Comparison of ENCODE assay signal across 1 cellular context in the genomic region with DNA sequence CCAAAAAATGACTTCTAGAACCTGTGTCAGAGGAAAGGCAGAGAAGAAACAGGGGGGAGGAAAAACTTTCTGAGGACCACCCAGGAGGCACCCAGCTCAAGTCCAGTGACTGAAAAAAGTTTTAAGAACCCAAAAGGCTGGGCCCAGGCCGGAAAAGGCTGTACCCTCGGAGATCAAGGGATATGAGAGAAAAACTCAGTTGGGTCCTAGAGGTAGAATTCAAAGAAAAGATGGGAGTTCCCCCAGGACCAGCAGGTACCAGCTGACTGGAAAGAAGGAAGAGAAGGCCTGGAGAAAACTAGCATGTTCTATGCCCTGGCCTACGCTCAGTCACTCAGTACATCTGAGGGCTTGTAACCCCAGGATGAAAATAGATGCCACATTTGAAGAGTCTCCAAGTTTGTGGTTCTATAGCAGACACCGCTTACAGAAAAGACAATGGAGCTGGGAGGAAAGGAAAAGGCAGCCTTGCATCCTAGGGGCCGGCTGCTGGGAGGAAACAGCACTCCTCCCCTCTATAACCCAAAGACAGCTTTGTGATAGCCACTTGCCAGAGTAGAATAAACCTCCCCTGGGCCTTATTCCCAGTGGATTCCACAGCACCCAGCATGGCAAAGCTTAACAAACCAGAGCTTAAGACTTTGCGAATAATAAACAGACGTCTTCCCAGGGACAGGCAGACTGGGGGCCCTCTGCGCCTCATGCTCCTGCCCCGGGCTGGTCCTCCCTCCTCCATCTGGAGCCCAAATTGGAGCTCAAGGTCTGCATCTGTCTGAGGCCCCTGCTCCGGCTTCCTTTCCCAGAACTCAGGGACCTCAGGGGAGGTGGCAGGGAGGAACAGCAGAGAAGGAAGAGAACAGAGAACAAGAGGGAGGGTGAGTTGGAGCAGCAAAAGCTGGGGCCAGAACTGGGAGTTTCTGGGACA.
TF ChIP-seq lines count a peak whose summit lies in the region.

No MANE protein-coding gene starts in this region.

TF ChIP-seq in IMR-90, 13 proteins besides CTCF, POLR2A, EP300 and RAD21:
- no peak for TF ChIP-seq BHLHE40 (IDR thresholded peaks at IDR 0.05; ENCODE audit: low read depth, low read length)
- TF ChIP-seq FOS (IDR thresholded peaks at IDR 0.05; ENCODE audit: low read depth, low read length): no peak
- no peak for TF ChIP-seq NFE2L2 (IDR thresholded peaks at IDR 0.05; ENCODE audit: low read depth, low read length)
- TF ChIP-seq RFX5 (IDR thresholded peaks at IDR 0.05; ENCODE audit: low read depth, low read length): no peak
- no peak for TF ChIP-seq CHD1 (IDR thresholded peaks at IDR 0.05; ENCODE audit: low read depth, low read length)
- no peak for TF ChIP-seq MAZ (IDR thresholded peaks at IDR 0.05; ENCODE audit: borderline replicate concordance, low read depth, low read length)
- no peak for TF ChIP-seq MXI1 (IDR thresholded peaks at IDR 0.05; ENCODE audit: borderline replicate concordance, low read depth, low read length)
